Comparison of ENCODE assay signal across 8 cellular contexts in the genomic region with DNA sequence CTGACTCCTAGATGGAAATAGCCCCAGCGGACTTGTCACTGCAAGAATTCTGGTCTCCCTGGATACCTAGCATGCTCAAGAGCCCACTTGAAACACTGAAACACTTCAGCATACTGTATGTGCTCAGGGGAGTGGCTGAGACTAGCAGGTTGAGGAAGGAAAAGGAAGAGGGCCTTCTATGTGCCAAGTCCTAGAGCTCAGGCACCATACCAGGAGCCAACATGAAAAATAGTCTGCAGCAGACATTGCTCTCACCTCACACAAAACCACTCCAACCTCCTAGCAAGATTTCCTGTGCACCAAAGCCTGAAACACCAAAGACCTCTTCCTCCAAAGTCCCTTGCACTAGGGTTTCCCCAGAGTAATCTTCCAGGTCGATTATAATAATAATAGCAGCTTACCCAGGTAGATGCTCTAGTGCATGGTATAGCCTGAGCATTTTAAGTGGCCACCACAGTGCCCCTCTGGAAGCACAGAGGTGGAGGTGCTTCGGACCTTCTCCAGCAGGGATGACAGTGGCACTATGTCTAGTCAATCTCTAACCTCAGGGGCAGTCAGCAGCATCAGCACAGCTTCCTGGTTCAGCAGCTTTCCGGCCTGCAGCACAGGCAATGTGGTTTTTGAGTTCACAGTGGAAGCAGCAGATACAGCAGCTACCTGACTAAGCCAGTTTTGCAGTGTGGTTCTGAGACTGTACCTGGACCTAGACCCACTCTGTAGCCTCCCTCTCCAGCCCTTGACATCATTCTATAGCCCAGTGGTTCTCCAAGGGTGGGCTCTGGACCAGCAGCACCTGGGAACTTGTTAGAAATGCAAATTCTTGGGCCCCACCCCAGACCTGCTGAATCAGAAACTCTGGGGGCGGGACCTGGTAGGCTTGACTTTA. TPM values are rescaled to one million over a fixed set of nuclear protein-coding genes. Genes with fewer than 3 reads are reported as not detected.
DNase-seq lines count a peak whose midpoint lies in the region; ATAC-seq and TF ChIP-seq lines count a peak whose summit lies in the region.

No MANE protein-coding gene starts in this region.

- H3K27ac ChIP-seq in mucosa of rectum (ENCODE audit: low read depth in 2 of 2, low read length in 2 of 2) (peak overlapping the region; percentile 42 to 53), aorta (ENCODE audit: low read depth in 1 of 2, low read length in 2 of 2) (no peak overlapping the region), adrenal gland (no peak overlapping the region)

- H3K27me3 Mint-ChIP-seq in activated CD8-positive, alpha-beta memory T cell treated with anti-CD3 and anti-CD28 coated beads, Interleukin-2, amount 10 ng/mL, durations not matched to agents 7 days and 5 days, result no peaks in the 10 kb centered on the region

- peaks cover 6 to 19% of the 10 kb centered on the region in 2 donors for H3K4me1 ChIP-seq in mucosa of rectum (ENCODE audit: control insufficient read depth in 2 of 2, insufficient read depth in 2 of 2, low read length in 2 of 2)
- no peaks in the 10 kb centered on the region for H3K4me1 ChIP-seq in aorta (ENCODE audit: control insufficient read depth in 1 of 2, insufficient read depth in 2 of 2, low read length in 2 of 2)
- no peaks in the 10 kb centered on the region for H3K4me1 ChIP-seq in adrenal gland (replicated peaks in 1 of 2)
- no peaks in the 10 kb centered on the region for H3K4me1 ChIP-seq in HAP-1

- WGBS in aorta, 2 donors, result 81 to 85% methylated on average over 5 of the region's 5 CpGs
- 66 to 79% (median 70%) methylated on average over 3 to 5 of the region's 5 CpGs for WGBS in adrenal gland, 4 donors

- no peak for TF ChIP-seq CTCF in adrenal gland (IDR thresholded peaks at IDR 0.05)

- H3K4me3 ChIP-seq in mucosa of rectum (ENCODE audit: low read length in 2 of 2) (peak overlapping the region; percentile 27 to 43), aorta (ENCODE audit: low read length in 2 of 2) (no peak overlapping the region), adrenal gland (no peak overlapping the region), HAP-1 (no peak overlapping the region)

- ATAC-seq in GM18517 (IDR thresholded peaks at IDR 0.05; ENCODE audit: unreplicated experiment) (peak; percentile 53), HG02642 (IDR thresholded peaks at IDR 0.05; ENCODE audit: poor library complexity, unreplicated experiment) (peak; percentile 57), aorta (ENCODE audit: low FRiP score) (no peak)
- ATAC-seq in activated CD8-positive, alpha-beta memory T cell treated with anti-CD3 and anti-CD28 coated beads, Interleukin-2, amount 10 ng/mL, durations not matched to agents 7 days and 5 days, result peak; percentile 83

- peak overlapping the region; percentile 91 for H3K27ac Mint-ChIP-seq in activated CD8-positive, alpha-beta memory T cell treated with anti-CD3 and anti-CD28 coated beads, Interleukin-2, amount 10 ng/mL, durations not matched to agents 7 days and 5 days

- peak overlapping the region; percentile 20 to 34 for H3K9ac ChIP-seq in mucosa of rectum (ENCODE audit: low read depth in 1 of 2, low read length in 2 of 2)

- peaks cover 79% of the 10 kb centered on the region for H3K4me1 Mint-ChIP-seq in activated CD8-positive, alpha-beta memory T cell treated with anti-CD3 and anti-CD28 coated beads, Interleukin-2, amount 10 ng/mL, durations not matched to agents 7 days and 5 days

- intact Hi-C loops in aorta (cut with DNase I), result no loop called here
- intact Hi-C loops in adrenal gland (cut with DNase I), result no loop called here

- H3K4me3 Mint-ChIP-seq in activated CD8-positive, alpha-beta memory T cell treated with anti-CD3 and anti-CD28 coated beads, Interleukin-2, amount 10 ng/mL, durations not matched to agents 7 days and 5 days, result peak overlapping the region; percentile 76

- in situ Hi-C loops in HAP-1 (cut with MboI; ENCODE audit: low sequenced_read_pairs), result no loop called here

- CTCF ChIA-PET in activated CD8-positive, alpha-beta memory T cell treated with anti-CD3 and anti-CD28 coated beads, Interleukin-2, amount 10 ng/mL, durations not matched to agents 7 days and 5 days (lab: Charles Lee), result interaction anchor here (1.2 to 6.6 kb wide), 6 partner anchors 8 to 244 kb away, joined by 3 to 83 read pairs (median 6); no protein-coding TSS in a partner anchor

- DNase-seq in NCI-H2029 treated with DMSO at 0.1 percent for 48 hours (lab: John Stamatoyannopoulos, UW) (peak; percentile 43), aorta (no peak), adrenal gland (no peak), HAP-1 (ENCODE audit: low spot score in 2 of 2) (no peak)
- peak; percentile 94 for DNase-seq in activated CD8-positive, alpha-beta memory T cell treated with anti-CD3 and anti-CD28 coated beads, Interleukin-2, amount 10 ng/mL, durations not matched to agents 7 days and 5 days

- H3K9me3 Mint-ChIP-seq in activated CD8-positive, alpha-beta memory T cell treated with anti-CD3 and anti-CD28 coated beads, Interleukin-2, amount 10 ng/mL, durations not matched to agents 7 days and 5 days (ENCODE audit: low read depth), result peaks cover 1% of the 10 kb centered on the region

- no peaks in the 10 kb centered on the region for H3K27me3 ChIP-seq in mucosa of rectum (ENCODE audit: control insufficient read depth in 2 of 2, insufficient read depth in 2 of 2, low read length in 2 of 2)
- no peaks in the 10 kb centered on the region for H3K27me3 ChIP-seq in aorta (ENCODE audit: control insufficient read depth in 1 of 2, insufficient read depth in 2 of 2, low read length in 1 of 2)
- no peaks in the 10 kb centered on the region for H3K27me3 ChIP-seq in adrenal gland
- 0 out of 2 replicates have a peak, but pooled peaks cover 2% of the 10 kb centered on the region for H3K27me3 ChIP-seq in HAP-1 (ENCODE audit: low read depth)

- H3K9me3 ChIP-seq in mucosa of rectum (ENCODE audit: control insufficient read depth in 2 of 2, low read length in 2 of 2) (no peaks in the 10 kb centered on the region), aorta (ENCODE audit: control insufficient read depth, low read length) (no peaks in the 10 kb centered on the region), adrenal gland (replicated peaks in 1 of 3) (no peaks in the 10 kb centered on the region), HAP-1 (no peaks in the 10 kb centered on the region)

- no peak for TF ChIP-seq POLR2A in adrenal gland (IDR thresholded peaks at IDR 0.05)

- H3K36me3 Mint-ChIP-seq in activated CD8-positive, alpha-beta memory T cell treated with anti-CD3 and anti-CD28 coated beads, Interleukin-2, amount 10 ng/mL, durations not matched to agents 7 days and 5 days, result peaks cover 7% of the 10 kb centered on the region

- H3K36me3 ChIP-seq in mucosa of rectum (ENCODE audit: control insufficient read depth in 2 of 2, insufficient read depth in 2 of 2, low read length in 2 of 2) (no peaks in the 10 kb centered on the region), aorta (ENCODE audit: control insufficient read depth in 1 of 2, insufficient read depth in 2 of 2, low read length in 1 of 2) (no peaks in the 10 kb centered on the region), adrenal gland (replicated peaks in 1 of 2) (no peaks in the 10 kb centered on the region), HAP-1 (replicated peaks) (no peaks in the 10 kb centered on the region)

RNA-seq across cellular contexts. Expression of gene UBE2L5, which starts 45.6 kb away (rescaled TPM):
- not detected for total RNA-seq in activated CD8-positive, alpha-beta memory T cell treated with anti-CD3 and anti-CD28 coated beads, Interleukin-2, amount 10 ng/mL, durations not matched to agents 7 days and 5 days
- total RNA-seq in aorta (1 to 10 TPM in 1 of 2 donors, not detected in 1; 1.7 TPM), adrenal gland (under 1 TPM in 1 of 8 donors, not detected in 7; 0.18 TPM)
- polyA plus RNA-seq in aorta (under 1 TPM in 1 of 2 donors, not detected in 1; 0.61 TPM), adrenal gland (under 1 TPM in 2 of 3 donors, not detected in 1; 0.03 to 0.16 TPM)

Comparison
In these comparisons a context has a peak if more than half of its experiments do, and no peak if none do; other contexts are left out.
1. DNase-seq: peak in NCI-H2029 treated with DMSO at 0.1 percent for 48 hours (single experiment) and activated CD8-positive, alpha-beta memory T cell treated with anti-CD3 and anti-CD28 coated beads, Interleukin-2, amount 10 ng/mL, durations not matched to agents 7 days and 5 days (single experiment); none in aorta (0 of 2), adrenal gland (0 of 7) and HAP-1 (0 of 2).
2. H3K27ac ChIP-seq: peak in mucosa of rectum (2 of 2); none in aorta (0 of 2) and adrenal gland (0 of 5).
3. H3K4me3 ChIP-seq: peak in mucosa of rectum (2 of 2); none in aorta (0 of 2), adrenal gland (0 of 4) and HAP-1 (single experiment).